13 cellular contexts compared by ENCODE assay signal in the genomic region with DNA sequence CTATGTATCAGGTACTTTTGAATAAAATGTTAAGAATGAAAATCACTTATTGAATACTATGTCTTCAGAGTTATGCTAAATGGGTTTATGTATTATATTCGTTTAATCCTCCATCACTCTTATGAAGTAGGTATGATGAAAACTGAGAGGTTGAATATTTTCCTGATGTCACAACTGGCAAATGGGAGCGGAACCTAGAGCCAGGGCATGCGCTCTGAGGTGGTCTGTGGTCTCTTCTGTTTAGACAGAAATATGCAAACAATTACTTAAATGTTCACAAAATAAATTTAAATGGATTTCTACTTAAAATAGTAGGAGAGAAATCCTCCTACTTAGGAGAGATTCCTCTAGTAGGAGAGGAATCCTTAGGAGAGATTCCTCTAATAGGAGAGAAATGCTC. TPM values are rescaled to one million over a fixed set of nuclear protein-coding genes. Genes with fewer than 3 reads are reported as not detected.
DNase-seq lines count a peak whose midpoint lies in the region; ATAC-seq, FAIRE-seq and TF ChIP-seq lines count a peak whose summit lies in the region.
"Had no signal": no experiment of that assay in that cellular context is flagged by ENCODE, and none has a peak within 500 bp of the region (broad histone marks: within the 10 kb centered on the region; RNA-seq: fewer than 3 reads in every experiment).

No MANE protein-coding gene starts in this region.

- H2AFZ ChIP-seq in PC-3 (ENCODE audit: low read length) (0 out of 2 replicates have a peak overlapping the region, but pooled peaks have one; percentile 6), endothelial cell of umbilical vein (ENCODE audit: low read depth, low read length) (peak overlapping the region; percentile 93), neural progenitor cell (replicated peaks) (no peak overlapping the region)

- no peaks in the 10 kb centered on the region for H3K27me3 ChIP-seq in PC-3 (ENCODE audit: low read length)
- H3K27me3 ChIP-seq in endothelial cell of umbilical vein (ENCODE audit: control insufficient read depth in 2 of 2, insufficient read depth in 2 of 2, low read length in 2 of 2): no peaks in the 10 kb centered on the region
- H3K27me3 ChIP-seq in neural progenitor cell: no peaks in the 10 kb centered on the region
- no peaks in the 10 kb centered on the region for H3K27me3 ChIP-seq in foreskin keratinocyte

- H3K4me3 Mint-ChIP-seq in neural progenitor cell: peak overlapping the region; percentile 46
- H3K4me3 Mint-ChIP-seq: activated T-cell treated with anti-CD3 and anti-CD28 coated beads, Interleukin-2, amount 50 U/mL, for 24 hours; H9; naive B cell had no signal

- BruUV-seq in PC-3 (replicated peaks; lab: Mats Ljungman, UMichigan) (TSS peak; percentile 31), endothelial cell of umbilical vein (replicated peaks; lab: Mats Ljungman, UMichigan) (no TSS peak)

- no peaks in the 10 kb centered on the region for H3K9me1 ChIP-seq in endothelial cell of umbilical vein (replicated peaks; ENCODE audit: control insufficient read depth, extremely low read depth, insufficient read depth, low read length)

- peaks cover 4% of the 10 kb centered on the region for H3K36me3 Mint-ChIP-seq in neural progenitor cell
- H3K36me3 Mint-ChIP-seq: naive B cell had no signal

- H3K79me2 ChIP-seq in PC-3 (ENCODE audit: low read length): no peaks in the 10 kb centered on the region
- no peaks in the 10 kb centered on the region for H3K79me2 ChIP-seq in endothelial cell of umbilical vein (ENCODE audit: control insufficient read depth, insufficient read depth, low read length)
- H3K79me2 ChIP-seq in neural progenitor cell (ENCODE audit: low read depth): no peaks in the 10 kb centered on the region

- H3K9ac ChIP-seq in PC-3 (ENCODE audit: low read length) (no peak overlapping the region), endothelial cell of umbilical vein (replicated peaks; ENCODE audit: extremely low read depth, insufficient read depth, low read length) (peak overlapping the region; percentile 47), neural progenitor cell (no peak overlapping the region)

- H3K9me2 ChIP-seq in PC-3 (replicated peaks; ENCODE audit: low read length): no peaks in the 10 kb centered on the region

- peak; percentile 16 for DNase-seq in A172 (ENCODE audit: low spot score)
- DNase-seq in PC-3: no peak
- DNase-seq in endothelial cell of umbilical vein (ENCODE audit: low read depth, low spot score): no peak
- no peak for DNase-seq in neural progenitor cell (ENCODE audit: low spot score)
- DNase-seq in foreskin keratinocyte: no peak
- DNase-seq in foreskin fibroblast: no peak
- DNase-seq in G401 (ENCODE audit: low spot score): no peak
- DNase-seq: activated T-cell treated with anti-CD3 and anti-CD28 coated beads, Interleukin-2, amount 50 U/mL, for 24 hours; anterior cingulate cortex; naive B cell; NCI-H82 had no signal

- H3K27ac Mint-ChIP-seq in neural progenitor cell: peak overlapping the region; percentile 89
- H3K27ac Mint-ChIP-seq: activated T-cell treated with anti-CD3 and anti-CD28 coated beads, Interleukin-2, amount 50 U/mL, for 24 hours had no signal

- peaks cover 2% of the 10 kb centered on the region for H3K9me3 Mint-ChIP-seq in neural progenitor cell
- H3K9me3 Mint-ChIP-seq: activated T-cell treated with anti-CD3 and anti-CD28 coated beads, Interleukin-2, amount 50 U/mL, for 24 hours had no signal

- POLR2A ChIA-PET in PC-3 (lab: Charles Lee; ENCODE audit: unreplicated experiment): interaction anchor here (0.7 to 1.4 kb wide), 2 partner anchors 23 to 928 kb away, joined by 3 to 4 read pairs; no protein-coding TSS in a partner anchor
- POLR2A ChIA-PET in endothelial cell of umbilical vein (lab: Charles Lee): no interaction called here

- H3K36me3 ChIP-seq in PC-3 (ENCODE audit: low read depth, low read length): no peaks in the 10 kb centered on the region
- H3K36me3 ChIP-seq in endothelial cell of umbilical vein (ENCODE audit: control insufficient read depth in 2 of 2, extremely low read depth in 1 of 2, insufficient read depth in 2 of 2, low read length in 2 of 2): no peaks in the 10 kb centered on the region
- H3K36me3 ChIP-seq in neural progenitor cell: no peaks in the 10 kb centered on the region

- TF ChIP-seq CTCF in PC-3 (conservative IDR thresholded peaks at IDR 0.05; ENCODE audit: low read depth, low read length) (no peak), endothelial cell of umbilical vein (IDR thresholded peaks at IDR 0.05; ENCODE audit: extremely low read depth in 1 of 2, insufficient read depth in 1 of 2, low read depth in 1 of 2, low read length in 2 of 2) (no peak), neural progenitor cell (IDR thresholded peaks at IDR 0.05) (no peak), foreskin keratinocyte (conservative IDR thresholded peaks at IDR 0.05) (no peak), foreskin fibroblast (IDR thresholded peaks at IDR 0.05; ENCODE audit: low read depth, low read length) (no peak)

- FAIRE-seq in endothelial cell of umbilical vein (lab: Jason Lieb, UNC): no peak

- in situ Hi-C loops in G401 (cut with HindIII; ENCODE audit: low sequenced_read_pairs): no loop called here

- peaks cover 27% of the 10 kb centered on the region for H3K4me1 Mint-ChIP-seq in neural progenitor cell

- dilution Hi-C loops in endothelial cell of umbilical vein (cut with MboI; ENCODE audit: extremely low pct_ligation_motif_present, low sequenced_read_pairs): no loop called here

- peaks cover 35% of the 10 kb centered on the region for H3K4me1 ChIP-seq in PC-3 (ENCODE audit: insufficient read depth, low read length)
- peaks cover 34% of the 10 kb centered on the region for H3K4me1 ChIP-seq in endothelial cell of umbilical vein (ENCODE audit: control insufficient read depth, extremely low read depth, insufficient read depth, low read length)
- H3K4me1 ChIP-seq in neural progenitor cell: peaks cover 29% of the 10 kb centered on the region
- peaks cover 25% of the 10 kb centered on the region for H3K4me1 ChIP-seq in foreskin keratinocyte

- peaks cover 2% of the 10 kb centered on the region for H3K27me3 Mint-ChIP-seq in neural progenitor cell (ENCODE audit: insufficient read depth, low read depth)
- H3K27me3 Mint-ChIP-seq: activated T-cell treated with anti-CD3 and anti-CD28 coated beads, Interleukin-2, amount 50 U/mL, for 24 hours; naive B cell had no signal

- ATAC-seq in PC-3 (no peak), foreskin keratinocyte (no peak), HG03159 (IDR thresholded peaks at IDR 0.05; ENCODE audit: unreplicated experiment) (no peak)

- peak overlapping the region; percentile 76 for H3K4me2 ChIP-seq in PC-3 (ENCODE audit: low read length)
- H3K4me2 ChIP-seq in endothelial cell of umbilical vein (ENCODE audit: insufficient read depth, low read length): no peak overlapping the region
- H3K4me2 ChIP-seq in neural progenitor cell: no peak overlapping the region

- no peaks in the 10 kb centered on the region for H3K9me3 ChIP-seq in PC-3 (ENCODE audit: low read length)
- H3K9me3 ChIP-seq in endothelial cell of umbilical vein (replicated peaks; ENCODE audit: control insufficient read depth, insufficient read depth, low read length): no peaks in the 10 kb centered on the region
- H3K9me3 ChIP-seq in neural progenitor cell (ENCODE audit: low read depth): no peaks in the 10 kb centered on the region

- no peaks in the 10 kb centered on the region for H4K20me1 ChIP-seq in PC-3 (ENCODE audit: low read length)
- H4K20me1 ChIP-seq in endothelial cell of umbilical vein (replicated peaks; ENCODE audit: control insufficient read depth, extremely low read depth, insufficient read depth, low read length): no peaks in the 10 kb centered on the region
- no peaks in the 10 kb centered on the region for H4K20me1 ChIP-seq in neural progenitor cell (ENCODE audit: low read depth)

- no peaks in the 10 kb centered on the region for H3F3A ChIP-seq in PC-3 (ENCODE audit: low read length, unreplicated experiment)
- H3F3A ChIP-seq in neural progenitor cell (ENCODE audit: low read depth): peaks cover 14% of the 10 kb centered on the region

- H3K27ac ChIP-seq in PC-3 (ENCODE audit: low read length): peak overlapping the region; percentile 85
- H3K27ac ChIP-seq in endothelial cell of umbilical vein (ENCODE audit: insufficient read depth, low read depth, low read length): peak overlapping the region; percentile 82
- H3K27ac ChIP-seq in neural progenitor cell: no peak overlapping the region
- H3K27ac ChIP-seq in foreskin keratinocyte: no peak overlapping the region

- no peak for TF ChIP-seq POLR2A in endothelial cell of umbilical vein (IDR thresholded peaks at IDR 0.05; ENCODE audit: low read depth, low read length)

- intact Hi-C loops in PC-3 (cut with micrococcal nuclease): loop anchor here (1.0 kb wide), 1 partner anchor 132 kb away; no protein-coding TSS in a partner anchor
- intact Hi-C loops in endothelial cell of umbilical vein (cut with micrococcal nuclease): no loop called here

- H3K4me3 ChIP-seq in PC-3 (ENCODE audit: low read length) (no peak overlapping the region), endothelial cell of umbilical vein (replicated peaks in 1 of 3; ENCODE audit: insufficient read depth in 1 of 3, low read depth in 1 of 3, low read length in 3 of 3) (no peak overlapping the region), neural progenitor cell (no peak overlapping the region), foreskin fibroblast (ENCODE audit: low read depth in 1 of 2, low read length in 2 of 2) (no peak overlapping the region)

- CTCF ChIA-PET in PC-3 (lab: Charles Lee) (no interaction called here), endothelial cell of umbilical vein (lab: Charles Lee) (interaction anchor here (0.9 to 1.2 kb wide), 4 partner anchors 17 to 44 kb away, joined by 3 to 5 read pairs (median 4); no protein-coding TSS in a partner anchor)

TF ChIP-seq in endothelial cell of umbilical vein, 7 proteins besides CTCF, POLR2A, EP300 and RAD21 (continues in another document):
- TF ChIP-seq EZH2 (IDR thresholded peaks at IDR 0.05; ENCODE audit: borderline replicate concordance, low read depth, low read length, severe bottlenecking) (no peak), GATA2 (IDR thresholded peaks at IDR 0.05; ENCODE audit: insufficient read depth, insufficient read length, low read depth, low read length) (no peak)

RNA-seq across cellular contexts. Expression of a gene that starts 21.3 kb away (rescaled TPM):
- total RNA-seq in A172 (2014; rRNA removed; shearing (Covaris generic)): 31.9 and 37.0 TPM in 2 replicates
- total RNA-seq in PC-3 (2014; rRNA removed) (49.0 and 58.3 TPM in 2 replicates), endothelial cell of umbilical vein (224 and 228 TPM in 2 replicates), neural progenitor cell (ENCODE audit: low replicate concordance) (44.3 and 60.9 TPM in 2 replicates), foreskin keratinocyte (40.2 and 45.6 TPM in 2 replicates)
- polyA plus RNA-seq in endothelial cell of umbilical vein (29.4 and 37.4 TPM in 2 replicates), foreskin keratinocyte (1.8 and 2.1 TPM in 2 replicates)
- 52.7 and 54.7 TPM in 2 replicates for polyA plus RNA-seq in endothelial cell of umbilical vein (2011; cell fraction: cytosol; rRNA removed)
- polyA plus RNA-seq in endothelial cell of umbilical vein (2011; cell fraction: nucleus; rRNA removed): 174 and 189 TPM in 2 replicates
- 99.2 and 122 TPM in 2 replicates for polyA plus RNA-seq in endothelial cell of umbilical vein (2012)
- 230 and 248 TPM in 2 replicates for polyA minus RNA-seq in endothelial cell of umbilical vein
- 11.5 TPM for polyA minus RNA-seq in endothelial cell of umbilical vein (2011; cell fraction: cytosol; rRNA and poly(A)+ RNA removed)
- 578 and 660 TPM in 2 replicates for polyA minus RNA-seq in endothelial cell of umbilical vein (2011; cell fraction: nucleus; rRNA and poly(A)+ RNA removed)
- not detected in 2 replicates for total RNA-seq in G401 (2014; rRNA removed; shearing (Covaris generic))

Comparison
In these comparisons a context has a peak if more than half of its experiments do, and no peak if none do; other contexts are left out.
1. H3K27ac ChIP-seq: peak in PC-3 (single experiment) and endothelial cell of umbilical vein (single experiment); none in neural progenitor cell (single experiment) and foreskin keratinocyte (single experiment).
2. RNA of a gene that starts 21.3 kb away (total RNA-seq): 224 to 228 TPM in endothelial cell of umbilical vein, 49.0 to 58.3 TPM in PC-3, 44.3 to 60.9 TPM in neural progenitor cell, 40.2 to 45.6 TPM in foreskin keratinocyte and 31.9 to 37.0 TPM in A172; not detected in G401; every median in the first group is over 10 times any median in the second.